In genomic region chr16:50862818-50863672, GRCh38 we compare ENCODE assay signal across 1 cellular context.
TF ChIP-seq lines count a peak whose summit lies in the region.

No MANE protein-coding gene starts in this region.

TF ChIP-seq in WTC11, 78 proteins besides CTCF, POLR2A, EP300 and RAD21 (continued from another document):
- TF ChIP-seq PREB (CRISPR knock-in tag; IDR thresholded peaks at IDR 0.05; ENCODE audit: borderline replicate concordance) (no peak), NFATC4 (CRISPR knock-in tag; IDR thresholded peaks at IDR 0.05) (no peak), IRF1 (CRISPR knock-in tag; IDR thresholded peaks at IDR 0.05) (no peak), NFYB (CRISPR knock-in tag; conservative IDR thresholded peaks at IDR 0.05; ENCODE audit: low read depth) (no peak), MLX (CRISPR knock-in tag; IDR thresholded peaks at IDR 0.05) (no peak), ARID4B (CRISPR knock-in tag; IDR thresholded peaks at IDR 0.05; ENCODE audit: borderline replicate concordance) (no peak)
